ENCODE assay signal across 30 cellular contexts in the genomic region with DNA sequence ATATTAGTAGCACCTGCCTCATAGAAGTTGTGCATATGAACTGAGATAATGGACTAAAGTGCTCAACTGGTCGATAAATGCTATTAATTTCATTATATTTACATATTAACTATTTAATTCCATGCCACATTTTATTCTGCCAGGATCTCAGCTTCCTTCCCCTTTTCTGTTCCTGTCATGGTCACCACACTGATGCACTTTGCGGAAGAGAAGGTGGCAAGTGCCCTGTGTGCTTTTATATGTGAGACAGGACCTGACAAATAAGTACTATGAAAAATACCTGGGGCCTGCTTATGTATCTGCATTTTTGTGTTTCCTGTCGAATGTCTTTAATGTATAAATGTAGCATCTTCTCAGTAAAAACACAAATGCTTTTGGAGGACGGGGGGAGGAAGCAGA. TPM values are rescaled to one million over a fixed set of nuclear protein-coding genes. Genes with fewer than 3 reads are reported as not detected.
A peak's percentile ranks its signal among the peaks of the same experiment; 100 is the strongest.
DNase-seq lines count a peak whose midpoint lies in the region; ATAC-seq and TF ChIP-seq lines count a peak whose summit lies in the region.
"Had no signal": no experiment of that assay in that cellular context is flagged by ENCODE, and none has a peak within 500 bp of the region (broad histone marks: within the 10 kb centered on the region; RNA-seq: fewer than 3 reads in every experiment).

No MANE protein-coding gene starts in this region.

- ATAC-seq in left cardiac atrium (no peak), memory B cell (ENCODE audit: low read depth) (peak; percentile 81), HG03280 (IDR thresholded peaks at IDR 0.05; ENCODE audit: unreplicated experiment) (no peak), HG03045 (IDR thresholded peaks at IDR 0.05; ENCODE audit: unreplicated experiment) (no peak), HG02852 (IDR thresholded peaks at IDR 0.05; ENCODE audit: unreplicated experiment) (no peak)
- peak; percentile 55 to 56 for ATAC-seq in stimulated activated naive B cell treated with anti-CD40 and anti-IgM and Interleukin-4, amounts not matched to agents 10 μg/mL and 1 μg/mL and 100 μg/mL, for 72 hours (replicated peaks)
- ATAC-seq: A549; activated naive CD8-positive, alpha-beta T cell treated with anti-CD3 and anti-CD28 coated beads, Interleukin-2, amount 50 U/mL, for 24 hours; gastroesophageal sphincter; K562; left colon had no signal

- no peaks in the 10 kb centered on the region for H3K9me3 Mint-ChIP-seq in memory B cell
- no peaks in the 10 kb centered on the region for H3K9me3 Mint-ChIP-seq in stimulated activated naive B cell treated with anti-CD40 and anti-IgM and Interleukin-4, amounts not matched to agents 10 μg/mL and 1 μg/mL and 100 μg/mL, for 72 hours
- H3K9me3 Mint-ChIP-seq: activated CD4-positive, alpha-beta T cell treated with anti-CD3 and anti-CD28 coated beads, Interleukin-2, amount 10 ng/mL, durations not matched to agents 24 days and 14 days; activated naive CD8-positive, alpha-beta T cell treated with anti-CD3 and anti-CD28 coated beads, Interleukin-2, amount 50 U/mL, for 24 hours; activated T-cell treated with anti-CD3 and anti-CD28 coated beads, Interleukin-2, amount 50 U/mL, for 24 hours; type B pancreatic cell had no signal

- peak overlapping the region; percentile 77 for H3K27ac ChIP-seq in left ventricle myocardium inferior (replicated peaks)
- H3K27ac ChIP-seq: A549, gastroesophageal sphincter, hepatocyte, right atrium auricular region, WERI-Rb-1 had no signal

- no peaks in the 10 kb centered on the region for H3K9me3 ChIP-seq in left ventricle myocardium inferior (replicated peaks)
- H3K9me3 ChIP-seq: A549, gastroesophageal sphincter, right atrium auricular region, SK-N-SH had no signal

- intact Hi-C loops in left ventricle myocardium inferior (cut with micrococcal nuclease), result no loop called here
- intact Hi-C loops in left cardiac atrium (cut with DNase I), result loop anchor here in 1 of 2 donors (10.0 kb wide), 1 partner anchor 159 kb away; no protein-coding TSS in a partner anchor

- H3K4me3 ChIP-seq in left ventricle myocardium inferior, result no peak overlapping the region
- H3K4me3 ChIP-seq: A549, gastroesophageal sphincter, hepatocyte, K562, right atrium auricular region had no signal

- H3K27me3 ChIP-seq in left ventricle myocardium inferior (ENCODE audit: low read depth), result no peaks in the 10 kb centered on the region
- H3K27me3 ChIP-seq: gastroesophageal sphincter, hepatocyte, right atrium auricular region had no signal

- no peaks in the 10 kb centered on the region for H3K27me3 Mint-ChIP-seq in memory B cell
- H3K27me3 Mint-ChIP-seq in stimulated activated naive B cell treated with anti-CD40 and anti-IgM and Interleukin-4, amounts not matched to agents 10 μg/mL and 1 μg/mL and 100 μg/mL, for 72 hours, result no peaks in the 10 kb centered on the region
- H3K27me3 Mint-ChIP-seq: activated CD4-positive, alpha-beta T cell treated with anti-CD3 and anti-CD28 coated beads, Interleukin-2, amount 10 ng/mL, durations not matched to agents 24 days and 14 days; activated naive CD8-positive, alpha-beta T cell treated with anti-CD3 and anti-CD28 coated beads, Interleukin-2, amount 50 U/mL, for 24 hours; activated T-cell treated with anti-CD3 and anti-CD28 coated beads, Interleukin-2, amount 50 U/mL, for 24 hours; type B pancreatic cell had no signal

- peaks cover 54% of the 10 kb centered on the region for H3K4me1 ChIP-seq in left ventricle myocardium inferior
- H3K4me1 ChIP-seq: A549 had no signal

- DNase-seq in left ventricle myocardium inferior (no peak), left cardiac atrium (no peak), RPMI8226 (peak; percentile 1), memory B cell (ENCODE audit: low spot score in 2 of 2) (no peak)
- no peak for DNase-seq in stimulated activated naive B cell treated with anti-CD40 and anti-IgM and Interleukin-4, amounts not matched to agents 10 μg/mL and 1 μg/mL and 100 μg/mL, for 72 hours
- DNase-seq: activated CD4-positive, alpha-beta T cell treated with anti-CD3 and anti-CD28 coated beads, Interleukin-2, amount 10 ng/mL, durations not matched to agents 24 days and 14 days; activated gamma-delta T cell treated with Interleukin-2 at 50 U/mL for 16 hours; activated naive CD8-positive, alpha-beta T cell treated with anti-CD3 and anti-CD28 coated beads, Interleukin-2, amount 50 U/mL, for 24 hours; activated T-cell treated with anti-CD3 and anti-CD28 coated beads, Interleukin-2, amount 50 U/mL, for 24 hours; AML-193; DMS53; left colon; NCI-H1436; NCI-H2081 treated with DMSO at 0.1 percent for 48 hours; NCI-H226; NCI-H774; nucleus accumbens; OCI-M1; SK-N-SH; stimulated activated CD4-positive, alpha-beta T cell treated with anti-CD3 and anti-CD28 coated beads, Interleukin-4, amount 100 ng/mL, for 1 hour; WERI-Rb-1 had no signal

- peaks cover 13% of the 10 kb centered on the region for H3K4me1 Mint-ChIP-seq in memory B cell
- H3K4me1 Mint-ChIP-seq in stimulated activated naive B cell treated with anti-CD40 and anti-IgM and Interleukin-4, amounts not matched to agents 10 μg/mL and 1 μg/mL and 100 μg/mL, for 72 hours, result peaks cover 14 to 24% of the 10 kb centered on the region in 2 donors

- peak overlapping the region; percentile 29 for H3K4me3 Mint-ChIP-seq in memory B cell
- H3K4me3 Mint-ChIP-seq in stimulated activated naive B cell treated with anti-CD40 and anti-IgM and Interleukin-4, amounts not matched to agents 10 μg/mL and 1 μg/mL and 100 μg/mL, for 72 hours, result no peak overlapping the region
- H3K4me3 Mint-ChIP-seq: activated CD4-positive, alpha-beta T cell treated with anti-CD3 and anti-CD28 coated beads, Interleukin-2, amount 10 ng/mL, durations not matched to agents 24 days and 14 days; activated naive CD8-positive, alpha-beta T cell treated with anti-CD3 and anti-CD28 coated beads, Interleukin-2, amount 50 U/mL, for 24 hours; activated T-cell treated with anti-CD3 and anti-CD28 coated beads, Interleukin-2, amount 50 U/mL, for 24 hours; type B pancreatic cell had no signal

- H3K36me3 Mint-ChIP-seq in memory B cell, result peaks cover 2% of the 10 kb centered on the region
- peaks cover 2 to 7% of the 10 kb centered on the region in 2 donors for H3K36me3 Mint-ChIP-seq in stimulated activated naive B cell treated with anti-CD40 and anti-IgM and Interleukin-4, amounts not matched to agents 10 μg/mL and 1 μg/mL and 100 μg/mL, for 72 hours
- H3K36me3 Mint-ChIP-seq: type B pancreatic cell had no signal

- no peak for TF ChIP-seq CTCF in left ventricle myocardium inferior (IDR thresholded peaks at IDR 0.05; ENCODE audit: borderline replicate concordance)

- H3K36me3 ChIP-seq in left ventricle myocardium inferior, result no peaks in the 10 kb centered on the region
- H3K36me3 ChIP-seq: gastroesophageal sphincter, right atrium auricular region had no signal

- H3K27ac Mint-ChIP-seq in memory B cell, result peak overlapping the region; percentile 35
- no peak overlapping the region for H3K27ac Mint-ChIP-seq in stimulated activated naive B cell treated with anti-CD40 and anti-IgM and Interleukin-4, amounts not matched to agents 10 μg/mL and 1 μg/mL and 100 μg/mL, for 72 hours
- H3K27ac Mint-ChIP-seq: activated CD4-positive, alpha-beta T cell treated with anti-CD3 and anti-CD28 coated beads, Interleukin-2, amount 10 ng/mL, durations not matched to agents 24 days and 14 days; activated naive CD8-positive, alpha-beta T cell treated with anti-CD3 and anti-CD28 coated beads, Interleukin-2, amount 50 U/mL, for 24 hours; activated T-cell treated with anti-CD3 and anti-CD28 coated beads, Interleukin-2, amount 50 U/mL, for 24 hours had no signal

RNA-seq across cellular contexts. Expression of gene ATP6V0E2, which starts 12.2 kb away (rescaled TPM):
- total RNA-seq in left ventricle myocardium inferior, result 120 TPM
- 100 to 1,000 TPM in 1 of 2 donors, 10 to 100 TPM in 1; 56.8 to 104 TPM for total RNA-seq in left cardiac atrium

RNA-seq across cellular contexts. Expression of gene ZNF862, which starts 47.8 kb away (rescaled TPM):
- 10.4 TPM for total RNA-seq in left ventricle myocardium inferior
- total RNA-seq in left cardiac atrium, result 1 to 10 TPM; 8.7 to 9.7 TPM

Comparison
In these comparisons a context has a peak if more than half of its experiments do, and no peak if none do; other contexts are left out.
1. ATAC-seq: peak in memory B cell (single experiment) and stimulated activated naive B cell treated with anti-CD40 and anti-IgM and Interleukin-4, amounts not matched to agents 10 μg/mL and 1 μg/mL and 100 μg/mL, for 72 hours (2 of 2); none in left cardiac atrium (0 of 2), HG03280 (single experiment), HG03045 (single experiment) and HG02852 (single experiment).